ENCODE assay signal across 29 cellular contexts in genomic region chr20:48146303-48146702, GRCh38.
"Had no signal": no experiment of that assay in that cellular context is flagged by ENCODE, and none has a peak within 500 bp of the region (broad histone marks: within the 10 kb centered on the region; RNA-seq: fewer than 3 reads in every experiment).

No MANE protein-coding gene starts in this region.

- H3K79me2 ChIP-seq: parathyroid adenoma had no signal

- H3K4me3 ChIP-seq: psoas muscle, skin epidermis, smooth muscle cell, spleen, stomach, thoracic aorta, tibial artery, transverse colon, upper lobe of right lung, uterus had no signal

- H3K4me1 ChIP-seq: parathyroid adenoma, psoas muscle, spleen, stomach, tibial artery, transverse colon, upper lobe of right lung, uterus had no signal

- H3K9ac ChIP-seq: parathyroid adenoma had no signal

- H2AFZ ChIP-seq: parathyroid adenoma had no signal

- ATAC-seq: naive thymus-derived CD4-positive, alpha-beta T cell; natural killer cell; psoas muscle; right cardiac atrium; sciatic nerve; stimulated activated memory B cell treated with anti-CD40 and anti-IgM and Interleukin-4, amounts not matched to agents 10 μg/mL and 1 μg/mL and 100 μg/mL, for 72 hours; upper lobe of right lung had no signal

- H3K9me3 Mint-ChIP-seq: natural killer cell had no signal

- H3K27me3 ChIP-seq: neutrophil, spleen, transverse colon, upper lobe of right lung, uterus had no signal

- H3K36me3 Mint-ChIP-seq: naive thymus-derived CD4-positive, alpha-beta T cell; natural killer cell; type B pancreatic cell had no signal

- H3K4me3 Mint-ChIP-seq: naive thymus-derived CD4-positive, alpha-beta T cell; natural killer cell; neural crest cell; stimulated activated memory B cell treated with anti-CD40 and anti-IgM and Interleukin-4, amounts not matched to agents 10 μg/mL and 1 μg/mL and 100 μg/mL, for 72 hours; stimulated activated naive CD8-positive, alpha-beta T cell treated with anti-CD3 and anti-CD28 coated beads, Interleukin-15, Interleukin-2, amounts not matched to agents 100 ng/mL and 50 ng/mL, for 24 hours; type B pancreatic cell had no signal

- H3K4me1 Mint-ChIP-seq: naive thymus-derived CD4-positive, alpha-beta T cell; natural killer cell; stimulated activated memory B cell treated with anti-CD40 and anti-IgM and Interleukin-4, amounts not matched to agents 10 μg/mL and 1 μg/mL and 100 μg/mL, for 72 hours had no signal

- H3K27ac Mint-ChIP-seq: naive thymus-derived CD4-positive, alpha-beta T cell; natural killer cell; progenitor cell of endocrine pancreas; stimulated activated memory B cell treated with anti-CD40 and anti-IgM and Interleukin-4, amounts not matched to agents 10 μg/mL and 1 μg/mL and 100 μg/mL, for 72 hours; stimulated activated naive CD8-positive, alpha-beta T cell treated with anti-CD3 and anti-CD28 coated beads, Interleukin-15, Interleukin-2, amounts not matched to agents 100 ng/mL and 50 ng/mL, for 24 hours; type B pancreatic cell had no signal

- H3K27ac ChIP-seq: neutrophil, parathyroid adenoma, psoas muscle, skin epidermis, spleen, stomach, thoracic aorta, tibial artery, transverse colon, upper lobe of right lung, uterus had no signal

- H3K9me3 ChIP-seq: neutrophil, thoracic aorta, tibial artery, transverse colon, upper lobe of right lung, uterus had no signal

- H3K4me2 ChIP-seq: smooth muscle cell had no signal

- H3K36me3 ChIP-seq: neutrophil, spleen, stomach, thoracic aorta, tibial artery, transverse colon, upper lobe of right lung, uterus had no signal

- DNase-seq: naive thymus-derived CD4-positive, alpha-beta T cell; natural killer cell; nucleus accumbens; posterior cingulate gyrus; psoas muscle; right cardiac atrium; spleen; stimulated activated CD4-positive, alpha-beta T cell treated with anti-CD3 and anti-CD28 coated beads, Interleukin-12 subunit alpha, Interleukin-12 subunit beta, amount 100 ng/mL, for 4 hours; stimulated activated CD4-positive, alpha-beta T cell treated with anti-CD3 and anti-CD28 coated beads, Interleukin-1b, Interleukin-23, amount 100 ng/mL, for 48 hours; stimulated activated CD4-positive, alpha-beta T cell treated with anti-CD3 and anti-CD28 coated beads, Interleukin-4, amount 100 ng/mL, for 1 hour; stimulated activated CD4-positive, alpha-beta T cell treated with anti-CD3 and anti-CD28 coated beads, Interleukin-4, amount 100 ng/mL, for 4 hours; stimulated activated CD8-positive, alpha-beta memory T cell treated with anti-CD3 and anti-CD28 coated beads, Interleukin-4, amount 100 ng/mL, for 48 hours; stimulated activated naive CD4-positive, alpha-beta T cell treated with Interleukin-2 at 50 U/mL for 16 hours; stomach; tibial artery; transverse colon; upper lobe of right lung; uterus had no signal
